ENCODE assay signal across 22 cellular contexts in the genomic region with DNA sequence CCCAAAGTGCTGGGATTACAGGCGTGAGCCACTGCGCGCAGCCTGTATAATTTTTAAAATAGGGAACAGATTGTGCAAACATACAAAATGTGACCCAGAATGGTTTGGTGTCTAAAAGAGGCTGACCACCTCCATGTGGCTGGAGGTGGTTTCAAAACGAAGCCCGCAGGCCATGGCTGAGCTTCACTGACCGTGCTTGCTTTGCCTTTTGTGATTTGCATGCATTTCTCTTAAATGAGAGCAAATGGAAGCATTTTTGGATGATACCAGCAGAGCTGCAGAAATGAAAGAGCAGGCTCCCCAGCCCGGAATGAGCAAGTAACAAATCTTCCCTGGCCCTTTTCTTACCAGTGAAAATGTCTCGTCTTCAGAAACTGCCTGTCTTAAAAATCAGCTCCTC.
DNase-seq lines count a peak whose midpoint lies in the region; ATAC-seq and TF ChIP-seq lines count a peak whose summit lies in the region.
"Had no signal": no experiment of that assay in that cellular context is flagged by ENCODE, and none has a peak within 500 bp of the region (broad histone marks: within the 10 kb centered on the region; RNA-seq: fewer than 3 reads in every experiment).

No MANE protein-coding gene starts in this region.

- no peaks in the 10 kb centered on the region for H3K27me3 Mint-ChIP-seq in naive thymus-derived CD4-positive, alpha-beta T cell

- no peaks in the 10 kb centered on the region for H3K36me3 ChIP-seq in naive thymus-derived CD4-positive, alpha-beta T cell (ENCODE audit: control insufficient read depth in 2 of 3, insufficient read depth in 3 of 3, low read length in 3 of 3)
- no peaks in the 10 kb centered on the region for H3K36me3 ChIP-seq in upper lobe of right lung
- H3K36me3 ChIP-seq: heart left ventricle, transverse colon had no signal

- in situ Hi-C loops in G401 (cut with HindIII; ENCODE audit: low sequenced_read_pairs), result no loop called here

- CTCF ChIA-PET in naive thymus-derived CD4-positive, alpha-beta T cell (lab: Charles Lee), result interaction anchor here (0.6 kb wide), 1 partner anchor 19 kb away, joined by 3 read pairs; no protein-coding TSS in a partner anchor

- no peak for TF ChIP-seq CTCF in upper lobe of right lung (IDR thresholded peaks at IDR 0.05)

- TF ChIP-seq POLR2A in GM19099 (IDR thresholded peaks at IDR 0.05; ENCODE audit: extremely low read depth, insufficient read length, low read depth), result peak; percentile 27

- no peak for ATAC-seq in naive thymus-derived CD4-positive, alpha-beta T cell
- ATAC-seq in GM18511 (IDR thresholded peaks at IDR 0.05; ENCODE audit: unreplicated experiment) (no peak), HG02623 (IDR thresholded peaks at IDR 0.05; ENCODE audit: unreplicated experiment) (no peak), upper lobe of right lung (no peak)
- ATAC-seq: HCT116, heart left ventricle had no signal

- POLR2A ChIA-PET in naive thymus-derived CD4-positive, alpha-beta T cell (lab: Charles Lee), result interaction anchor here (0.6 to 1.1 kb wide), 4 partner anchors 11 to 240 kb away, joined by 3 to 4 read pairs (median 4); partner anchors contain the start of gene CAMK1D

- peaks cover 0 to 22% (median 7%) of the 10 kb centered on the region in 11 donors for H3K9me3 Mint-ChIP-seq in naive thymus-derived CD4-positive, alpha-beta T cell
- H3K9me3 Mint-ChIP-seq: neural crest cell had no signal

- H3K27ac Mint-ChIP-seq in naive thymus-derived CD4-positive, alpha-beta T cell, result peak overlapping the region; percentile 71 to 99 (median 93)
- H3K27ac Mint-ChIP-seq: progenitor cell of endocrine pancreas had no signal

- H3K4me1 ChIP-seq in naive thymus-derived CD4-positive, alpha-beta T cell (ENCODE audit: control insufficient read depth in 2 of 2, insufficient read depth in 2 of 2, low read length in 2 of 2), result peaks cover 22 to 48% of the 10 kb centered on the region in 2 donors
- no peaks in the 10 kb centered on the region for H3K4me1 ChIP-seq in upper lobe of right lung

- peaks cover 0 to 5% (median 0%) of the 10 kb centered on the region in 3 experiments for H3K9me3 ChIP-seq in naive thymus-derived CD4-positive, alpha-beta T cell (ENCODE audit: control insufficient read depth in 2 of 3, low read length in 3 of 3)
- H3K9me3 ChIP-seq in upper lobe of right lung, result no peaks in the 10 kb centered on the region
- H3K9me3 ChIP-seq: heart left ventricle, transverse colon had no signal

- intact Hi-C loops in naive thymus-derived CD4-positive, alpha-beta T cell (cut with micrococcal nuclease), result loop anchor here in 1 of 2 donors (2.0 to 5.0 kb wide), 2 partner anchors 18 to 42 kb away; no protein-coding TSS in a partner anchor
- intact Hi-C loops in upper lobe of right lung (cut with DNase I), result no loop called here

- no peaks in the 10 kb centered on the region for H3K27me3 ChIP-seq in naive thymus-derived CD4-positive, alpha-beta T cell (ENCODE audit: control insufficient read depth in 2 of 2, insufficient read depth in 2 of 2, low read length in 2 of 2)
- no peaks in the 10 kb centered on the region for H3K27me3 ChIP-seq in upper lobe of right lung
- H3K27me3 ChIP-seq: heart left ventricle, transverse colon had no signal

- H3K4me1 Mint-ChIP-seq in naive thymus-derived CD4-positive, alpha-beta T cell, result peaks cover 35 to 92% (median 81%) of the 10 kb centered on the region in 7 donors

- H3K36me3 Mint-ChIP-seq in naive thymus-derived CD4-positive, alpha-beta T cell, result peaks cover 0 to 16% (median 6%) of the 10 kb centered on the region in 5 donors

- peak; percentile 63 for DNase-seq in G401 (ENCODE audit: low spot score)
- DNase-seq in NCI-H526 (lab: John Stamatoyannopoulos, UW), result peak; percentile 9 to 60
- no peak for DNase-seq in naive thymus-derived CD4-positive, alpha-beta T cell
- DNase-seq in HK-2 (ENCODE audit: unreplicated experiment), result no peak
- DNase-seq in upper lobe of right lung, result no peak
- DNase-seq: activated gamma-delta T cell treated with Interleukin-2 at 50 U/mL for 16 hours; COR-L47; heart left ventricle; IMR-90; MM.1S; NCI-H1436 treated with DMSO at 0.1 percent for 48 hours; SHP77; stimulated activated CD4-positive, alpha-beta T cell treated with anti-CD3 and anti-CD28 coated beads, Interleukin-2, amount 100 ng/mL, for 24 hours; stimulated activated naive CD4-positive, alpha-beta T cell treated with Interleukin-2 at 50 U/mL for 16 hours; transverse colon had no signal

- no peak overlapping the region for H3K4me3 ChIP-seq in naive thymus-derived CD4-positive, alpha-beta T cell (ENCODE audit: low read length)
- no peak overlapping the region for H3K4me3 ChIP-seq in upper lobe of right lung
- H3K4me3 ChIP-seq: heart left ventricle, skin epidermis, transverse colon had no signal

- H3K4me3 Mint-ChIP-seq in naive thymus-derived CD4-positive, alpha-beta T cell, result peak overlapping the region in 7 of 10 donors; percentile 13 to 85 (median 51)
- H3K4me3 Mint-ChIP-seq: neural crest cell had no signal

- no peak overlapping the region for H3K27ac ChIP-seq in naive thymus-derived CD4-positive, alpha-beta T cell (ENCODE audit: low read depth, low read length)
- H3K27ac ChIP-seq in upper lobe of right lung, result no peak overlapping the region
- H3K27ac ChIP-seq: heart left ventricle, transverse colon had no signal

Comparison
In these comparisons a context has a peak if more than half of its experiments do, and no peak if none do; other contexts are left out.
1. DNase-seq: peak in G401 (single experiment) and NCI-H526 (2 of 2); none in naive thymus-derived CD4-positive, alpha-beta T cell (0 of 9), HK-2 (single experiment) and upper lobe of right lung (single experiment).